Comparison of ENCODE assay signal across 16 cellular contexts in the genomic region with DNA sequence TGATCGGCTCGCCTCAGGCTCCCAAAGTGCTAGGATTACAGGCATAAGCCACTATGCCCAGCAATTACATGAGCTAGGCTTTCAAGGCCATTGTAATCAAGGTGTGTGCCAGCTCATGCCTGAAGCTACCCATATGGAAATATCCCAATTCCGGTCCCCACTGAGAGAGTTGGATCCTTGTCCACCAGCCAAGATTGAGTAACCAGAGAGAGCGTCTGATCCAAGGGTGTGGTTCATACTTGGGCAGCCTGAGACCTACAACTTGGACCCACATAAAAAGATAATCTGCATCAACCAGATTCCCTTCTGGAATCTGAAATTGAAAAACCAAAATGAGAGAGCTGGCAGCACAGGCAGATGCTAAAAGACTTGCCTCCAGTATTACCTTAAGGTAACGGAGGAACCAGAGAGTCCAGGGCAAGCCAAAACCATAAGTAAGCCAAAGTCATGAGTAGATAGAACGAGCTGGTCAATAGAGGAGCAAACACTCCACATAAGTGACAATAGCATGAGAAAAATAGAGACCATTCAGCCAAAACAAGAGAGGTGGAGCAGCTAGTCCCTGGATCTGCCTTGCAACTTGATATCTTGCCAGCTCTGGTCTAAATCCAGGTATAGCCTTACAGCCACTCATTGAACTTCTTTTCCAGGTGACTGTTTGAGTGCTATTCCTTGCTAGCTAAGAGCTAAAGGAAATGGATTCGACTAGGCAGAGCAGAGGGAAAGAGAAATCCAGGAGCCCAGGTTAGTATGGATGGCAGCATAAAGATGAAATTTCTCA.
DNase-seq lines count a peak whose midpoint lies in the region; ATAC-seq and TF ChIP-seq lines count a peak whose summit lies in the region.
"Had no signal": no experiment of that assay in that cellular context is flagged by ENCODE, and none has a peak within 500 bp of the region (broad histone marks: within the 10 kb centered on the region; RNA-seq: fewer than 3 reads in every experiment).

No MANE protein-coding gene starts in this region.

- H3K9me3 ChIP-seq in PC-3 (ENCODE audit: low read length) (no peaks in the 10 kb centered on the region), esophagus squamous epithelium (no peaks in the 10 kb centered on the region)
- H3K9me3 ChIP-seq: stomach had no signal

- peak; percentile 84 for DNase-seq in DMS153 (lab: John Stamatoyannopoulos, UW)
- peak; percentile 93 for DNase-seq in NCI-H2029 (lab: John Stamatoyannopoulos, UW)
- DNase-seq in PC-3, result peak; percentile 83
- DNase-seq in esophagus squamous epithelium (lab: John Stamatoyannopoulos, UW), result no peak
- no peak for DNase-seq in RPMI8226
- no peak for DNase-seq in H7
- DNase-seq in stimulated activated CD4-positive, alpha-beta T cell treated with anti-CD3 and anti-CD28 coated beads, Interleukin-4, amount 100 ng/mL, for 24 hours, result no peak
- DNase-seq: activated CD8-positive, alpha-beta T cell treated with anti-CD3 and anti-CD28 coated beads for 36 hours; CD4-positive, alpha-beta memory T cell; endodermal cell; NCI-H82; stomach; T-helper 1 cell had no signal

- H3K36me3 ChIP-seq in PC-3 (ENCODE audit: low read depth, low read length) (no peaks in the 10 kb centered on the region), esophagus squamous epithelium (no peaks in the 10 kb centered on the region), H7 (replicated peaks; ENCODE audit: control insufficient read depth, insufficient read depth, low read length) (no peaks in the 10 kb centered on the region)
- H3K36me3 ChIP-seq: stomach had no signal

- H4K20me1 ChIP-seq in PC-3 (ENCODE audit: low read length), result no peaks in the 10 kb centered on the region

- 0 out of 2 replicates have a peak overlapping the region, but pooled peaks have one; percentile 42 for H2AFZ ChIP-seq in PC-3 (ENCODE audit: low read length)

- peak overlapping the region; percentile 16 for H3K4me2 ChIP-seq in PC-3 (ENCODE audit: low read length)

- CTCF ChIA-PET in PC-3 (lab: Charles Lee), result no interaction called here

- no peak for TF ChIP-seq POLR2A in esophagus squamous epithelium (IDR thresholded peaks at IDR 0.05)

- peaks cover 28% of the 10 kb centered on the region for H3K4me1 ChIP-seq in PC-3 (ENCODE audit: insufficient read depth, low read length)
- peaks cover 4 to 51% (median 33%) of the 10 kb centered on the region in 3 donors for H3K4me1 ChIP-seq in esophagus squamous epithelium

- POLR2A ChIA-PET in PC-3 (lab: Charles Lee; ENCODE audit: unreplicated experiment), result interaction anchor here (0.5 kb wide), 1 partner anchor 81 kb away, joined by 3 read pairs; no protein-coding TSS in a partner anchor

- no peak overlapping the region for H3K4me3 ChIP-seq in PC-3 (ENCODE audit: low read length)
- H3K4me3 ChIP-seq in esophagus squamous epithelium, result no peak overlapping the region
- no peak overlapping the region for H3K4me3 ChIP-seq in H7 (ENCODE audit: insufficient read depth, low read depth, low read length)
- H3K4me3 ChIP-seq: lung, stomach had no signal

- H3K9me2 ChIP-seq in PC-3 (replicated peaks; ENCODE audit: low read length), result no peaks in the 10 kb centered on the region

- H3K27ac ChIP-seq in PC-3 (ENCODE audit: low read length), result peak overlapping the region; percentile 62
- peak overlapping the region; percentile 19 to 53 (median 30) for H3K27ac ChIP-seq in esophagus squamous epithelium
- H3K27ac ChIP-seq: VCaP had no signal

- no peaks in the 10 kb centered on the region for H3F3A ChIP-seq in PC-3 (ENCODE audit: low read length, unreplicated experiment)

- BruUV-seq in PC-3 (replicated peaks; lab: Mats Ljungman, UMichigan), result no TSS peak

- no peak overlapping the region for H3K9ac ChIP-seq in PC-3 (ENCODE audit: low read length)

- 47 to 48% methylated on average over 3 to 7 of the region's 7 CpGs for WGBS in esophagus squamous epithelium, 2 donors

- no peak for ATAC-seq in PC-3
- no peak for ATAC-seq in GM21619 (IDR thresholded peaks at IDR 0.05; ENCODE audit: unreplicated experiment)
- ATAC-seq: activated CD8-positive, alpha-beta T cell treated with anti-CD3 and anti-CD28 coated beads for 36 hours had no signal

- H3K27me3 ChIP-seq in PC-3 (ENCODE audit: low read length), result no peaks in the 10 kb centered on the region
- H3K27me3 ChIP-seq in esophagus squamous epithelium, result no peaks in the 10 kb centered on the region
- H3K27me3 ChIP-seq in H7 (ENCODE audit: control insufficient read depth, insufficient read depth, low read length), result no peaks in the 10 kb centered on the region
- H3K27me3 ChIP-seq: stomach had no signal

- TF ChIP-seq CTCF in PC-3 (conservative IDR thresholded peaks at IDR 0.05; ENCODE audit: low read depth, low read length), result no peak
- TF ChIP-seq CTCF in esophagus squamous epithelium (IDR thresholded peaks at IDR 0.05), result no peak

- intact Hi-C loops in PC-3 (cut with micrococcal nuclease), result no loop called here
- intact Hi-C loops in esophagus squamous epithelium (cut with DNase I), result no loop called here

- no peaks in the 10 kb centered on the region for H3K79me2 ChIP-seq in PC-3 (ENCODE audit: low read length)

Comparison
In these comparisons a context has a peak if more than half of its experiments do, and no peak if none do; other contexts are left out.
1. DNase-seq: peak in DMS153 (single experiment), NCI-H2029 (single experiment) and PC-3 (single experiment); none in esophagus squamous epithelium (single experiment), RPMI8226 (single experiment), H7 (single experiment) and stimulated activated CD4-positive, alpha-beta T cell treated with anti-CD3 and anti-CD28 coated beads, Interleukin-4, amount 100 ng/mL, for 24 hours (single experiment).